Comparison of ENCODE assay signal across 28 cellular contexts in genomic region chr20:63153254-63154221, GRCh38.
"Had no signal": no experiment of that assay in that cellular context is flagged by ENCODE, and none has a peak within 500 bp of the region (broad histone marks: within the 10 kb centered on the region; RNA-seq: fewer than 3 reads in every experiment).

No MANE protein-coding gene starts in this region.

- H3K4me1 ChIP-seq: adrenal gland, breast epithelium, Peyer's patch had no signal

- H3K27ac Mint-ChIP-seq: activated CD8-positive, alpha-beta memory T cell treated with anti-CD3 and anti-CD28 coated beads, Interleukin-2, amount 10 ng/mL, durations not matched to agents 7 days and 5 days; activated naive CD4-positive, alpha-beta T cell treated with anti-CD3 and anti-CD28 coated beads for 36 hours; activated naive CD8-positive, alpha-beta T cell; T-helper 17 cell; WTC11 had no signal

- H3K36me3 ChIP-seq: adrenal gland, breast epithelium, Peyer's patch had no signal

- H3K9me3 ChIP-seq: adrenal gland, Peyer's patch had no signal

- H3K27ac ChIP-seq: adrenal gland, breast epithelium, Peyer's patch, RWPE1 had no signal

- ATAC-seq: activated CD8-positive, alpha-beta memory T cell treated with anti-CD3 and anti-CD28 coated beads, Interleukin-2, amount 10 ng/mL, durations not matched to agents 7 days and 5 days; activated T-cell treated with anti-CD3 and anti-CD28 coated beads, Interleukin-2, amount 50 U/mL, for 4 hours; T-helper 17 cell; WTC11 had no signal

- H3K36me3 Mint-ChIP-seq: activated CD8-positive, alpha-beta memory T cell treated with anti-CD3 and anti-CD28 coated beads, Interleukin-2, amount 10 ng/mL, durations not matched to agents 7 days and 5 days; IgD-negative memory B cell had no signal

- H3K4me3 ChIP-seq: adrenal gland, breast epithelium, Peyer's patch had no signal

- H3K9me3 Mint-ChIP-seq: activated T-cell treated with anti-CD3 and anti-CD28 coated beads, Interleukin-2, amount 50 U/mL, for 4 hours had no signal

- DNase-seq: activated CD4-positive, alpha-beta T cell treated with anti-CD3 and anti-CD28 coated beads for 48 hours; activated CD4-positive, alpha-beta T cell treated with anti-CD3 and anti-CD28 coated beads, Interleukin-2, amount 50 U/mL, for 4 hours; activated CD4-positive, CD25-positive, alpha-beta regulatory T cell treated with anti-CD3 and anti-CD28 coated beads, Interleukin-2, amount 50 U/mL, for 72 hours; activated CD8-positive, alpha-beta memory T cell treated with anti-CD3 and anti-CD28 coated beads, Interleukin-2, amount 10 ng/mL, durations not matched to agents 7 days and 5 days; activated effector memory CD4-positive, alpha-beta T cell treated with anti-CD3 and anti-CD28 coated beads, Interleukin-2, amount 50 U/mL, for 16 hours; activated naive CD4-positive, alpha-beta T cell treated with anti-CD3 and anti-CD28 coated beads for 36 hours; activated T-cell treated with anti-CD3 and anti-CD28 coated beads, Interleukin-2, amount 50 U/mL, for 4 hours; adrenal gland; anterior cingulate cortex; caudate nucleus; KG1; NCI-H1092; NCI-H1436; NCI-H1694 treated with DMSO at 0.1 percent for 48 hours; NCI-H2029 treated with DMSO at 0.1 percent for 48 hours; NCI-H345; NCI-H510A; NCI-H526 treated with DMSO at 0.1 percent for 48 hours; NCI-H82; OCI-M1; Peyer's patch; T-helper 17 cell; T-helper 9 cell had no signal

- H3K4me1 Mint-ChIP-seq: activated CD8-positive, alpha-beta memory T cell treated with anti-CD3 and anti-CD28 coated beads, Interleukin-2, amount 10 ng/mL, durations not matched to agents 7 days and 5 days; IgD-negative memory B cell; T-helper 17 cell; WTC11 had no signal

- H3K4me3 Mint-ChIP-seq: activated CD8-positive, alpha-beta memory T cell treated with anti-CD3 and anti-CD28 coated beads, Interleukin-2, amount 10 ng/mL, durations not matched to agents 7 days and 5 days; activated naive CD4-positive, alpha-beta T cell treated with anti-CD3 and anti-CD28 coated beads for 36 hours; activated naive CD8-positive, alpha-beta T cell; activated T-cell treated with anti-CD3 and anti-CD28 coated beads, Interleukin-2, amount 50 U/mL, for 4 hours; T-helper 17 cell; WTC11 had no signal
